13 cellular contexts compared by ENCODE assay signal in genomic region chr11:125257185-125257584, GRCh38.
DNase-seq lines count a peak whose midpoint lies in the region; ATAC-seq and TF ChIP-seq lines count a peak whose summit lies in the region.
"Had no signal": no experiment of that assay in that cellular context is flagged by ENCODE, and none has a peak within 500 bp of the region (broad histone marks: within the 10 kb centered on the region; RNA-seq: fewer than 3 reads in every experiment).

No MANE protein-coding gene starts in this region.

- no peak overlapping the region for H3K18ac ChIP-seq in IMR-90 (ENCODE audit: low read depth, low read length)

- no peak overlapping the region for H2AFZ ChIP-seq in IMR-90 (replicated peaks; ENCODE audit: low read length, poor library complexity)
- H2AFZ ChIP-seq: parathyroid adenoma had no signal

- intact Hi-C loops in Caco-2 (cut with micrococcal nuclease; ENCODE audit: unreplicated experiment), result no loop called here
- intact Hi-C loops in IMR-90 (cut with micrococcal nuclease), result no loop called here

- WGBS in IMR-90 (ENCODE audit: extremely low coverage in 2 of 2, insufficient read length in 1 of 2), 2 experiments, result 72% methylated on average over 4 of the region's 7 CpGs; no CpG with 5 or more reads in 1 of the 2 experiments
- WGBS in suprapubic skin, result 84% methylated on average over 7 of the region's 7 CpGs

- TF ChIP-seq RAD21 in IMR-90 (IDR thresholded peaks at IDR 0.05; ENCODE audit: low read length), result 0 out of 2 replicates have a peak, but pooled peaks have one; percentile 24

- no peak for TF ChIP-seq POLR2A in IMR-90 (IDR thresholded peaks at IDR 0.05; ENCODE audit: low read depth, low read length)
- no peak for TF ChIP-seq POLR2A in suprapubic skin (IDR thresholded peaks at IDR 0.05)

- no peak overlapping the region for H3K4me2 ChIP-seq in IMR-90 (ENCODE audit: low read depth, low read length)

- no peak overlapping the region for H4K91ac ChIP-seq in IMR-90 (ENCODE audit: insufficient read depth, low read depth, low read length)

- H2BK15ac ChIP-seq in IMR-90 (ENCODE audit: low read depth, low read length), result no peak overlapping the region

- no peak overlapping the region for H2BK20ac ChIP-seq in IMR-90 (ENCODE audit: low read depth, low read length)

- TF ChIP-seq EP300 in suprapubic skin (IDR thresholded peaks at IDR 0.05), result no peak

- H3K36me3 Mint-ChIP-seq in Caco-2 (ENCODE audit: insufficient read depth, unreplicated experiment) (no peaks in the 10 kb centered on the region), nephron (ENCODE audit: low read depth) (no peaks in the 10 kb centered on the region)
- H3K36me3 Mint-ChIP-seq: stimulated activated naive B cell treated with anti-CD40 and anti-IgM and Interleukin-4, amounts not matched to agents 10 μg/mL and 1 μg/mL and 100 μg/mL, for 72 hours had no signal

- H3K79me1 ChIP-seq in IMR-90 (ENCODE audit: low read depth in 1 of 2, low read length in 2 of 2), result no peaks in the 10 kb centered on the region

- peaks cover 1% of the 10 kb centered on the region; the same call in 1 of the 2 replicates for H3K9me1 ChIP-seq in IMR-90 (ENCODE audit: insufficient read depth, low read length)

- no peak for ATAC-seq in IMR-90 (ENCODE audit: low read depth)
- ATAC-seq in activated CD4-positive, CD25-positive, alpha-beta regulatory T cell treated with anti-CD3 and anti-CD28 coated beads, Interleukin-2, amount 50 U/mL, for 24 hours, result no peak
- no peak for ATAC-seq in HG02610 (IDR thresholded peaks at IDR 0.05; ENCODE audit: unreplicated experiment)
- ATAC-seq: lower lobe of right lung; stimulated activated naive B cell treated with anti-CD40 and anti-IgM and Interleukin-4, amounts not matched to agents 10 μg/mL and 1 μg/mL and 100 μg/mL, for 72 hours had no signal

- TF ChIP-seq CTCF in Caco-2 (IDR thresholded peaks at IDR 0.05; ENCODE audit: insufficient read depth in 1 of 2, low read depth in 1 of 2, low read length in 1 of 2, severe bottlenecking in 1 of 2, unreplicated experiment in 1 of 2) (peak; percentile 48 to 50), IMR-90 (conservative IDR thresholded peaks at IDR 0.05; ENCODE audit: low read depth, low read length) (peak; percentile 20; the same call in 1 of the 2 replicates), nephron (IDR thresholded peaks at IDR 0.05; ENCODE audit: unreplicated experiment in 3 of 3) (peak in 2 of 3 experiments; percentile 18 to 39), suprapubic skin (IDR thresholded peaks at IDR 0.05) (no peak)

- H3K27ac ChIP-seq in IMR-90 (ENCODE audit: insufficient read depth, low read length) (no peak overlapping the region), suprapubic skin (no peak overlapping the region)
- H3K27ac ChIP-seq: lower lobe of right lung, parathyroid adenoma had no signal

- no peaks in the 10 kb centered on the region for H4K20me1 ChIP-seq in IMR-90 (ENCODE audit: insufficient read depth, low read length)

- no peak overlapping the region for H2BK5ac ChIP-seq in IMR-90 (ENCODE audit: low read depth, low read length, poor library complexity, severe bottlenecking)

- no peaks in the 10 kb centered on the region for H3K4me1 ChIP-seq in Caco-2
- peaks cover 12% of the 10 kb centered on the region; the same call in 1 of the 2 replicates for H3K4me1 ChIP-seq in IMR-90 (ENCODE audit: control insufficient read depth, insufficient read depth, low read length)
- H3K4me1 ChIP-seq in suprapubic skin, result peaks cover 2% of the 10 kb centered on the region
- H3K4me1 ChIP-seq: lower lobe of right lung, parathyroid adenoma had no signal

- H3K4me1 Mint-ChIP-seq in Caco-2 (ENCODE audit: low read depth, unreplicated experiment) (no peaks in the 10 kb centered on the region), nephron (peaks cover 77% of the 10 kb centered on the region)

- H4K5ac ChIP-seq in IMR-90 (ENCODE audit: low read depth, low read length), result no peak overlapping the region

- no peak overlapping the region for H3K4me3 ChIP-seq in Caco-2 (ENCODE audit: low read depth, low read length)
- no peak overlapping the region for H3K4me3 ChIP-seq in IMR-90 (ENCODE audit: insufficient read depth, low read depth, low read length)
- H3K4me3 ChIP-seq in suprapubic skin, result no peak overlapping the region
- H3K4me3 ChIP-seq: lower lobe of right lung had no signal

- no peak overlapping the region for H3K14ac ChIP-seq in IMR-90 (replicated peaks; ENCODE audit: low read depth, low read length)

- H2BK120ac ChIP-seq in IMR-90 (ENCODE audit: low read depth, low read length), result no peak overlapping the region

- POLR2A ChIA-PET in Caco-2 (lab: Charles Lee) (no interaction called here), IMR-90 (lab: Charles Lee; ENCODE audit: unreplicated experiment) (no interaction called here)

- no peaks in the 10 kb centered on the region for H3K9me3 ChIP-seq in Caco-2
- no peaks in the 10 kb centered on the region for H3K9me3 ChIP-seq in IMR-90 (ENCODE audit: control insufficient read depth, insufficient read depth, low read length)
- no peaks in the 10 kb centered on the region for H3K9me3 ChIP-seq in suprapubic skin
- H3K9me3 ChIP-seq: lower lobe of right lung had no signal

- CTCF ChIA-PET in Caco-2 (lab: Charles Lee) (interaction anchor here (1.7 kb wide), 1 partner anchor 166 kb away, joined by 4 read pairs; no protein-coding TSS in a partner anchor), IMR-90 (lab: Yijun Ruan, JAX) (no interaction called here)

- H3K23ac ChIP-seq in IMR-90 (ENCODE audit: low read depth, low read length), result no peak overlapping the region

- no peak overlapping the region for H3K27ac Mint-ChIP-seq in Caco-2 (ENCODE audit: unreplicated experiment)
- peak overlapping the region; percentile 78 to 95 (median 88) for H3K27ac Mint-ChIP-seq in nephron
- H3K27ac Mint-ChIP-seq: stimulated activated naive B cell treated with anti-CD40 and anti-IgM and Interleukin-4, amounts not matched to agents 10 μg/mL and 1 μg/mL and 100 μg/mL, for 72 hours had no signal

- H2AK5ac ChIP-seq in IMR-90 (ENCODE audit: low read depth, low read length), result no peak overlapping the region; the same call in 1 of the 2 replicates

- BruUV-seq in Caco-2 (replicated peaks; lab: Mats Ljungman, UMichigan), result no TSS peak
- BruUV-seq in IMR-90 (replicated peaks; lab: Mats Ljungman, UMichigan), result no TSS peak

- in situ Hi-C loops in IMR-90 (cut with MboI; ENCODE audit: low sequenced_read_pairs), result no loop called here

- H3K4ac ChIP-seq in IMR-90 (ENCODE audit: low read depth, low read length), result no peak overlapping the region; the same call in 1 of the 2 replicates

- peaks cover 17% of the 10 kb centered on the region for H3K27me3 Mint-ChIP-seq in Caco-2 (ENCODE audit: insufficient read depth, unreplicated experiment)
- H3K27me3 Mint-ChIP-seq in nephron (ENCODE audit: low read depth), result no peaks in the 10 kb centered on the region

- no peak overlapping the region for H3K4me3 Mint-ChIP-seq in Caco-2 (ENCODE audit: unreplicated experiment)
- H3K4me3 Mint-ChIP-seq in nephron, result no peak overlapping the region
- H3K4me3 Mint-ChIP-seq: stimulated activated naive B cell treated with anti-CD40 and anti-IgM and Interleukin-4, amounts not matched to agents 10 μg/mL and 1 μg/mL and 100 μg/mL, for 72 hours had no signal

- no peak overlapping the region for H3K9ac ChIP-seq in IMR-90 (ENCODE audit: low read depth, low read length)
- H3K9ac ChIP-seq: parathyroid adenoma had no signal

- no peak overlapping the region for H2AK9ac ChIP-seq in IMR-90 (replicated peaks; ENCODE audit: low read depth, low read length, poor library complexity)

- H3K56ac ChIP-seq in IMR-90 (ENCODE audit: extremely low read depth, insufficient read depth, low read length), result no peak overlapping the region

- no peaks in the 10 kb centered on the region; the same call in 1 of the 2 replicates for H3K27me3 ChIP-seq in Caco-2 (replicated peaks; ENCODE audit: control insufficient read depth, insufficient read depth, low read length)
- no peaks in the 10 kb centered on the region; the same call in 1 of the 2 replicates for H3K27me3 ChIP-seq in IMR-90 (ENCODE audit: control insufficient read depth, insufficient read depth, low read length)
- H3K27me3 ChIP-seq in suprapubic skin, result no peaks in the 10 kb centered on the region

- DNase-seq in Caco-2, result peak in 1 of 2 experiments; percentile 39
- no peak for DNase-seq in IMR-90
- peak; percentile 22 for DNase-seq in cerebellar cortex (ENCODE audit: low spot score)
- no peak for DNase-seq in suprapubic skin (ENCODE audit: low spot score in 2 of 2)
- DNase-seq in AML-193 (lab: John Stamatoyannopoulos, UW), result no peak
- DNase-seq: DMS79; lower lobe of right lung; NCI-H1694; stimulated activated naive B cell treated with anti-CD40 and anti-IgM and Interleukin-4, amounts not matched to agents 10 μg/mL and 1 μg/mL and 100 μg/mL, for 72 hours had no signal

- H3K9me3 Mint-ChIP-seq in Caco-2 (ENCODE audit: unreplicated experiment) (no peaks in the 10 kb centered on the region), nephron (no peaks in the 10 kb centered on the region)
- H3K9me3 Mint-ChIP-seq: stimulated activated naive B cell treated with anti-CD40 and anti-IgM and Interleukin-4, amounts not matched to agents 10 μg/mL and 1 μg/mL and 100 μg/mL, for 72 hours had no signal

- H3K36me3 ChIP-seq in Caco-2 (ENCODE audit: control insufficient read depth, insufficient read depth, low read length) (no peaks in the 10 kb centered on the region), IMR-90 (ENCODE audit: control insufficient read depth, insufficient read depth, low read length) (no peaks in the 10 kb centered on the region), suprapubic skin (no peaks in the 10 kb centered on the region)
- H3K36me3 ChIP-seq: lower lobe of right lung had no signal

- H4K8ac ChIP-seq in IMR-90 (ENCODE audit: low read depth in 2 of 2, low read length in 2 of 2), result no peak overlapping the region

- dilution Hi-C loops in IMR-90 (cut with HindIII; ENCODE audit: low sequenced_read_pairs, unreplicated experiment), result no loop called here

TF ChIP-seq in IMR-90, 13 proteins besides CTCF, POLR2A, EP300 and RAD21:
- TF ChIP-seq MXI1 (IDR thresholded peaks at IDR 0.05; ENCODE audit: borderline replicate concordance, low read depth, low read length) (no peak), MAZ (IDR thresholded peaks at IDR 0.05; ENCODE audit: borderline replicate concordance, low read depth, low read length) (no peak), RCOR1 (IDR thresholded peaks at IDR 0.05; ENCODE audit: insufficient replicate concordance, low read length) (no peak), BHLHE40 (IDR thresholded peaks at IDR 0.05; ENCODE audit: low read depth, low read length) (no peak)

Comparison
In these comparisons a context has a peak if more than half of its experiments do, and no peak if none do; other contexts are left out.
1. CTCF ChIP-seq: peak in Caco-2 (2 of 2), IMR-90 (single experiment) and nephron (2 of 3); none in suprapubic skin (0 of 2).